Comparison of ENCODE assay signal across 8 cellular contexts in genomic region chr4:87005690-87006461, GRCh38.
DNase-seq lines count a peak whose midpoint lies in the region; ATAC-seq and TF ChIP-seq lines count a peak whose summit lies in the region.

No MANE protein-coding gene starts in this region.

- peak; percentile 69 for DNase-seq in NAMALWA (ENCODE audit: low spot score)
- peak; percentile 58 for DNase-seq in activated T-cell treated with anti-CD3 and anti-CD28 coated beads, Interleukin-2, amount 50 U/mL, for 24 hours
- no peak for DNase-seq in glutamatergic neuron
- no peak for DNase-seq in GM19238 (ENCODE audit: insufficient read length, low spot score)

- H3K36me3 ChIP-seq in BLaER1 treated with 17β-estradiol and CSF1 and Interleukin-3, amounts not matched to agents 10 nM and 100 nM, result peaks cover 0 to 15% (median 12%) of the 10 kb centered on the region in 11 experiments; a peak in 10 of 22 replicates
- H3K36me3 ChIP-seq in rectal smooth muscle tissue (ENCODE audit: control insufficient read depth, insufficient read depth, low read length), result no peaks in the 10 kb centered on the region

- peak overlapping the region; percentile 99 for H3K27ac Mint-ChIP-seq in activated T-cell treated with anti-CD3 and anti-CD28 coated beads, Interleukin-2, amount 50 U/mL, for 24 hours
- peak overlapping the region; percentile 94 for H3K27ac Mint-ChIP-seq in glutamatergic neuron (ENCODE audit: unreplicated experiment)

- peaks cover 55% of the 10 kb centered on the region for H3K4me1 Mint-ChIP-seq in activated T-cell treated with anti-CD3 and anti-CD28 coated beads, Interleukin-2, amount 50 U/mL, for 24 hours (ENCODE audit: low read depth)
- peaks cover 30% of the 10 kb centered on the region for H3K4me1 Mint-ChIP-seq in glutamatergic neuron (ENCODE audit: low read depth, unreplicated experiment)

- no peaks in the 10 kb centered on the region for H3K9me3 Mint-ChIP-seq in activated T-cell treated with anti-CD3 and anti-CD28 coated beads, Interleukin-2, amount 50 U/mL, for 24 hours
- peaks cover 13% of the 10 kb centered on the region for H3K9me3 Mint-ChIP-seq in glutamatergic neuron (ENCODE audit: unreplicated experiment)

- H3K27ac ChIP-seq in BLaER1 treated with 17β-estradiol and CSF1 and Interleukin-3, amounts not matched to agents 10 nM and 100 nM, result peak overlapping the region; percentile 89 to 98 (median 95)
- peak overlapping the region; percentile 91 for H3K27ac ChIP-seq in rectal smooth muscle tissue (ENCODE audit: low read depth, low read length)

- peak overlapping the region; percentile 83 to 99 (median 91) for H3K4me2 ChIP-seq in BLaER1 treated with 17β-estradiol and CSF1 and Interleukin-3, amounts not matched to agents 10 nM and 100 nM

- no peak for TF ChIP-seq CTCF in glutamatergic neuron (IDR thresholded peaks at IDR 0.05; ENCODE audit: partially characterized antibody, unreplicated experiment)

- peaks cover 49 to 73% (median 61%) of the 10 kb centered on the region in 10 experiments for H3K4me1 ChIP-seq in BLaER1 treated with 17β-estradiol and CSF1 and Interleukin-3, amounts not matched to agents 10 nM and 100 nM
- peaks cover 21% of the 10 kb centered on the region for H3K4me1 ChIP-seq in rectal smooth muscle tissue (ENCODE audit: control insufficient read depth, insufficient read depth, low read length)

- peaks cover 5 to 56% (median 31%) of the 10 kb centered on the region in 11 experiments; a peak in 17 of 22 replicates for H4K20me1 ChIP-seq in BLaER1 treated with 17β-estradiol and CSF1 and Interleukin-3, amounts not matched to agents 10 nM and 100 nM

- peak overlapping the region; percentile 96 for H3K4me3 Mint-ChIP-seq in activated T-cell treated with anti-CD3 and anti-CD28 coated beads, Interleukin-2, amount 50 U/mL, for 24 hours
- H3K4me3 Mint-ChIP-seq in glutamatergic neuron (ENCODE audit: unreplicated experiment), result peak overlapping the region; percentile 91

- H3K27me3 Mint-ChIP-seq in activated T-cell treated with anti-CD3 and anti-CD28 coated beads, Interleukin-2, amount 50 U/mL, for 24 hours, result no peaks in the 10 kb centered on the region
- H3K27me3 Mint-ChIP-seq in glutamatergic neuron (ENCODE audit: unreplicated experiment), result peaks cover 8% of the 10 kb centered on the region

- ATAC-seq in GM19372 (IDR thresholded peaks at IDR 0.05; ENCODE audit: low read depth, unreplicated experiment) (peak; percentile 18), HG03354 (IDR thresholded peaks at IDR 0.05; ENCODE audit: poor library complexity, severe bottlenecking, unreplicated experiment) (no peak)

- H3K36me3 Mint-ChIP-seq in activated T-cell treated with anti-CD3 and anti-CD28 coated beads, Interleukin-2, amount 50 U/mL, for 24 hours (ENCODE audit: low read depth), result peaks cover 23% of the 10 kb centered on the region
- H3K36me3 Mint-ChIP-seq in glutamatergic neuron (ENCODE audit: unreplicated experiment), result no peaks in the 10 kb centered on the region

- H3K9ac ChIP-seq in BLaER1 treated with 17β-estradiol and CSF1 and Interleukin-3, amounts not matched to agents 10 nM and 100 nM, result peak overlapping the region; percentile 89 to 97 (median 93)
- H3K9ac ChIP-seq in rectal smooth muscle tissue (ENCODE audit: low read length), result peak overlapping the region; percentile 51

- no peaks in the 10 kb centered on the region for H3K27me3 ChIP-seq in BLaER1 treated with 17β-estradiol and CSF1 and Interleukin-3, amounts not matched to agents 10 nM and 100 nM
- H3K27me3 ChIP-seq in rectal smooth muscle tissue (ENCODE audit: control insufficient read depth, insufficient read depth, low read length), result no peaks in the 10 kb centered on the region

- peak overlapping the region; percentile 81 to 95 (median 89) for H3K4me3 ChIP-seq in BLaER1 treated with 17β-estradiol and CSF1 and Interleukin-3, amounts not matched to agents 10 nM and 100 nM
- peak overlapping the region; percentile 87 for H3K4me3 ChIP-seq in rectal smooth muscle tissue (ENCODE audit: low read length)

- no peaks in the 10 kb centered on the region for H3K9me3 ChIP-seq in BLaER1 treated with 17β-estradiol and CSF1 and Interleukin-3, amounts not matched to agents 10 nM and 100 nM (replicated peaks in 1 of 11)

Comparison
In these comparisons a context has a peak if more than half of its experiments do, and no peak if none do; other contexts are left out.
1. DNase-seq: peak in NAMALWA (single experiment) and activated T-cell treated with anti-CD3 and anti-CD28 coated beads, Interleukin-2, amount 50 U/mL, for 24 hours (single experiment); none in glutamatergic neuron (single experiment) and GM19238 (single experiment).